ENCODE assay signal across 30 cellular contexts in genomic region chr19:3959766-3960131, GRCh38. TPM values are rescaled to one million over a fixed set of nuclear protein-coding genes. Genes with fewer than 3 reads are reported as not detected.
"Had no signal": no experiment of that assay in that cellular context is flagged by ENCODE, and none has a peak within 500 bp of the region (broad histone marks: within the 10 kb centered on the region; RNA-seq: fewer than 3 reads in every experiment).

No MANE protein-coding gene starts in this region.

- DNase-seq: activated CD4-positive, alpha-beta T cell treated with anti-CD3 and anti-CD28 coated beads, Interleukin-2, amount 10 ng/mL, durations not matched to agents 24 days and 14 days; activated CD4-positive, alpha-beta T cell treated with anti-CD3 and anti-CD28 coated beads, Interleukin-2, amount 50 U/mL, for 4 hours; activated CD8-positive, alpha-beta T cell treated with anti-CD3 and anti-CD28 coated beads for 36 hours; activated gamma-delta T cell treated with Interleukin-2 at 50 U/mL for 16 hours; activated naive CD4-positive, alpha-beta T cell treated with anti-CD3 and anti-CD28 coated beads for 36 hours; activated T-cell treated with anti-CD3 and anti-CD28 coated beads, Interleukin-2, amount 50 U/mL, for 24 hours; adrenal gland; Karpas-422; KBM-7; NCI-H1048; NCI-H1105 treated with DMSO at 0.1 percent for 48 hours; NCI-H1436; NCI-H1694; NCI-H1930; NCI-H2081 treated with DMSO at 0.1 percent for 48 hours; NCI-H226; NCI-H446 treated with DMSO at 0.1 percent for 48 hours; NCI-H524; SHP77 treated with DMSO at 0.1 percent for 48 hours; SK-N-SH had no signal

- H3K4me2 ChIP-seq: SK-N-SH had no signal

- H3K9me3 ChIP-seq: adrenal gland, SJSA1, SK-N-SH had no signal

- H3K27me3 ChIP-seq: adrenal gland, SJSA1 had no signal

- H3K27ac ChIP-seq: adrenal gland, SJSA1 had no signal

- H3K9ac ChIP-seq: SK-N-SH had no signal

- ATAC-seq: activated CD8-positive, alpha-beta T cell treated with anti-CD3 and anti-CD28 coated beads for 36 hours; activated naive CD4-positive, alpha-beta T cell treated with anti-CD3 and anti-CD28 coated beads, Interleukin-2, amount 50 U/mL, for 72 hours; Panc1 had no signal

- H3K4me1 ChIP-seq: adrenal gland had no signal

- H3K4me3 ChIP-seq: adrenal gland, SJSA1 had no signal

- FAIRE-seq: bronchial epithelial cell, TTC549 had no signal

RNA-seq across cellular contexts. Expression of gene NMRK2, which starts 26.9 kb away (rescaled TPM):
- total RNA-seq: activated CD4-positive, alpha-beta T cell treated with anti-CD3 and anti-CD28 coated beads, Interleukin-2, amount 10 ng/mL, durations not matched to agents 24 days and 14 days; activated CD8-positive, alpha-beta memory T cell treated with anti-CD3 and anti-CD28 coated beads for 36 hours; activated CD8-positive, alpha-beta T cell treated with anti-CD3 and anti-CD28 coated beads for 36 hours; activated naive CD4-positive, alpha-beta T cell treated with anti-CD3 and anti-CD28 coated beads for 36 hours; activated naive CD4-positive, alpha-beta T cell treated with anti-CD3 and anti-CD28 coated beads, Interleukin-2, amount 50 U/mL, for 72 hours; activated T-helper 2 cell treated with anti-CD3 and anti-CD28 coated beads, Interferon-gamma antibody, Interleukin-2, Interleukin-4, amounts not matched to agents 10 μg/mL and 5 μg/mL and 100 μg/mL, durations not matched to agents 14 hours and 24 hours and 36 hours; bronchial epithelial cell; MCF 10A; RPMI7951; SJSA1 had no signal
- polyA plus RNA-seq: IgD-negative memory B cell, SK-N-SH had no signal
